Comparison of ENCODE assay signal across 8 cellular contexts in the genomic region with DNA sequence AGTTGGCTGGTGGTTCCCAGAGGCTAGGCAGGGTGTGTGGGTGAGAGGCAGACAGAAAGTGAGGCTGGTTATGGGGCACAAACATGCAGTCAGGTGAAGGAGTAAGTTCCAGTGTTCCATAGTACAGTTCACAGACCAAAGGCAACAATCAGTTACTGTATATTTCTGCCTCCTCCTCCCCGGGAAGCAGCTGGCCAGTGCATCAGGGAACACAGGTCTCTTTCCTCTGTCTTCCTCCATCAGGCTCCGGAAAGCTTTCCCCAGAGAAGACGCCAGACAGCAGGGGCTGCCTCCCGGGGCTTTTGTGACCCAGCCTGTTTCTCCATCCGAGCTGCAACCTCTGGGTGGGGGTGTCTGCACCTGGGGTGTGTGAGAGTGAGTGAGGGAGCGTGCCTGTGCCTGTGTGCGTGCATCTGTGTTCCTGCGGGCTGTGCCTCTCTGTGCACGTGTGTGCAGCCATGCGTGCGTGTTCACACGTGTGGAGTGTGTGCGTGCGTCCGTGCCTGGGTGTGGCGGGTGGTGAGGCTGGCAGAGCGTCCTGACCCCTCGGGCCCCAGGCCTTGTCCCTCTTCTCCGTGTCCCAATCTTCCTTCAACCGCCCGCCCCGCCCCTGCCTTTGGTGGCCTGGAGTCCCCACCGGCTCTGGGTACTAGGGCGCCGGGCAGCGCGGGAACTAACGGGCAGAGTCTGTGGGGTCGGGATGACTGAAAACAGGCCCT.
DNase-seq lines count a peak whose midpoint lies in the region; ATAC-seq and TF ChIP-seq lines count a peak whose summit lies in the region.
"Not testable (repeated sequence)": the region's sequence is repeated elsewhere in the genome, so short reads cannot be mapped to it uniquely, and the experiment has no call there.

No MANE protein-coding gene starts in this region.

- not testable (repeated sequence) for H3K27me3 ChIP-seq in gastroesophageal sphincter, suprapubic skin

- not testable (repeated sequence) for H3K9me3 Mint-ChIP-seq in activated naive CD8-positive, alpha-beta T cell (ENCODE audit: low read depth)

- H3K27ac Mint-ChIP-seq in activated naive CD8-positive, alpha-beta T cell = peak overlapping the region; percentile 22

- not testable (repeated sequence) for H3K36me3 ChIP-seq in gastroesophageal sphincter, suprapubic skin

- H3K27me3 Mint-ChIP-seq in activated naive CD8-positive, alpha-beta T cell = not testable (repeated sequence)

- not testable (repeated sequence) for TF ChIP-seq EP300 in gastroesophageal sphincter (IDR thresholded peaks at IDR 0.05); suprapubic skin (IDR thresholded peaks at IDR 0.05)

- ATAC-seq in GM21576 (IDR thresholded peaks at IDR 0.05; ENCODE audit: unreplicated experiment) (peak; percentile 46), HG03159 (IDR thresholded peaks at IDR 0.05; ENCODE audit: unreplicated experiment) (peak; percentile 44), SK-N-SH treated with all-trans-retinoic acid at 6 μM for 48 hours (peak; percentile 74), gastroesophageal sphincter (peak; percentile 44), omental fat pad (ENCODE audit: low FRiP score) (peak; percentile 31)

- WGBS in gastroesophageal sphincter (ENCODE audit: low coverage in 1 of 2), 2 donors = 0% methylated on average over 9 of the region's 29 CpGs; no CpG with 5 or more reads in 1 of the 2 donors
- 0% methylated on average over 3 of the region's 29 CpGs for WGBS in suprapubic skin

- not testable (repeated sequence) for TF ChIP-seq CTCF in GM12875 (IDR thresholded peaks at IDR 0.05; ENCODE audit: borderline replicate concordance, insufficient read depth, low read depth, low read length); gastroesophageal sphincter (IDR thresholded peaks at IDR 0.05); omental fat pad (IDR thresholded peaks at IDR 0.05); suprapubic skin (IDR thresholded peaks at IDR 0.05)

- not testable (repeated sequence) for TF ChIP-seq POLR2A in gastroesophageal sphincter (IDR thresholded peaks at IDR 0.05); suprapubic skin (IDR thresholded peaks at IDR 0.05)

- not testable (repeated sequence) for H3K4me1 Mint-ChIP-seq in activated naive CD8-positive, alpha-beta T cell (ENCODE audit: low read depth)

- H3K4me3 ChIP-seq in GM12875 (ENCODE audit: low read depth, low read length) (peak overlapping the region; percentile 35), gastroesophageal sphincter (peak overlapping the region; percentile 47 to 57), suprapubic skin (peak overlapping the region; percentile 41)

- H3K4me1 ChIP-seq in gastroesophageal sphincter, suprapubic skin: not testable (repeated sequence)

- not testable (repeated sequence) for DNase-seq in omental fat pad (ENCODE audit: low spot score); suprapubic skin (ENCODE audit: low spot score in 2 of 2)

- not testable (repeated sequence) for H3K9me3 ChIP-seq in gastroesophageal sphincter, suprapubic skin

- not testable (repeated sequence) for H3K27ac ChIP-seq in gastroesophageal sphincter, suprapubic skin

- H3K36me3 Mint-ChIP-seq in activated naive CD8-positive, alpha-beta T cell = not testable (repeated sequence)

- H3K4me3 Mint-ChIP-seq in activated naive CD8-positive, alpha-beta T cell = peak overlapping the region; percentile 54
